In genomic region chr19:38661996-38662395, GRCh38 we compare ENCODE assay signal across 11 cellular contexts. TPM values are rescaled to one million over a fixed set of nuclear protein-coding genes. Genes with fewer than 3 reads are reported as not detected.
DNase-seq lines count a peak whose midpoint lies in the region; ATAC-seq lines count a peak whose summit lies in the region.
"Had no signal": no experiment of that assay in that cellular context is flagged by ENCODE, and none has a peak within 500 bp of the region (broad histone marks: within the 10 kb centered on the region; RNA-seq: fewer than 3 reads in every experiment).

No MANE protein-coding gene starts in this region.

- H3K4me3 ChIP-seq in HUES64 (ENCODE audit: low read length) (no peak overlapping the region), stomach smooth muscle (ENCODE audit: low read length in 2 of 2) (peak overlapping the region in 1 of 2 donors; percentile 15)

- H3K27ac ChIP-seq in HUES64 (ENCODE audit: low read depth, low read length): peak overlapping the region; percentile 4; the same call in 1 of the 2 replicates
- peak overlapping the region; percentile 52 for H3K27ac ChIP-seq in angular gyrus (ENCODE audit: low read depth, low read length)
- H3K27ac ChIP-seq in stomach smooth muscle (ENCODE audit: low read length): peak overlapping the region; percentile 31

- peaks cover 61% of the 10 kb centered on the region for H3K4me1 Mint-ChIP-seq in activated T-helper 1 cell treated with anti-CD3 and anti-CD28 coated beads, Interleukin-12 subunit alpha, Interleukin-12 subunit beta, Interleukin-2, Interleukin-4 antibody, amounts not matched to agents 30 ng/mL and 10 ng/mL and 1 ng/mL, durations not matched to agents 14 hours and 24 hours and 36 hours (ENCODE audit: low read depth)

- H3K36me3 ChIP-seq in HUES64 (ENCODE audit: insufficient read depth, low read length): peaks cover 7% of the 10 kb centered on the region; the same call in 1 of the 2 replicates
- peaks cover 0 to 4% of the 10 kb centered on the region in 2 donors for H3K36me3 ChIP-seq in stomach smooth muscle (ENCODE audit: control insufficient read depth in 2 of 2, insufficient read depth in 2 of 2, low read length in 2 of 2)

- peaks cover 83% of the 10 kb centered on the region for H3K4me1 ChIP-seq in HUES64 (ENCODE audit: insufficient read depth, low read length)
- H3K4me1 ChIP-seq in stomach smooth muscle (ENCODE audit: control insufficient read depth, insufficient read depth, low read length): peaks cover 88% of the 10 kb centered on the region

- H3K9me3 ChIP-seq in HUES64 (ENCODE audit: insufficient read depth, low read depth, low read length) (no peaks in the 10 kb centered on the region), stomach smooth muscle (ENCODE audit: control insufficient read depth in 2 of 2, low read length in 2 of 2) (no peaks in the 10 kb centered on the region)

- DNase-seq in left kidney (ENCODE audit: low read depth, low spot score) (peak; percentile 81), NCI-H82 (lab: John Stamatoyannopoulos, UW) (no peak), HCEC 1CT (no peak)
- DNase-seq in activated T-helper 1 cell treated with anti-CD3 and anti-CD28 coated beads, Interleukin-12 subunit alpha, Interleukin-12 subunit beta, Interleukin-2, Interleukin-4 antibody, amounts not matched to agents 30 ng/mL and 10 ng/mL and 1 ng/mL, durations not matched to agents 14 hours and 24 hours and 36 hours (ENCODE audit: low spot score): no peak
- DNase-seq: activated CD4-positive, alpha-beta T cell treated with anti-CD3 and anti-CD28 coated beads, Interleukin-2, amount 10 ng/mL, durations not matched to agents 24 days and 14 days; cerebellar nuclear complex had no signal

- intact Hi-C loops in activated T-helper 1 cell treated with anti-CD3 and anti-CD28 coated beads, Interleukin-12 subunit alpha, Interleukin-12 subunit beta, Interleukin-2, Interleukin-4 antibody, amounts not matched to agents 30 ng/mL and 10 ng/mL and 1 ng/mL, durations not matched to agents 14 hours and 24 hours and 36 hours (cut with micrococcal nuclease): no loop called here

- no peak for ATAC-seq in GM21381 (IDR thresholded peaks at IDR 0.05; ENCODE audit: unreplicated experiment)
- ATAC-seq: left lobe of liver had no signal

- no peak overlapping the region for H3K9ac ChIP-seq in HUES64 (ENCODE audit: low read depth, low read length)
- H3K9ac ChIP-seq in stomach smooth muscle (ENCODE audit: low read length in 2 of 2): no peak overlapping the region

- H3K4me3 Mint-ChIP-seq in activated T-helper 1 cell treated with anti-CD3 and anti-CD28 coated beads, Interleukin-12 subunit alpha, Interleukin-12 subunit beta, Interleukin-2, Interleukin-4 antibody, amounts not matched to agents 30 ng/mL and 10 ng/mL and 1 ng/mL, durations not matched to agents 14 hours and 24 hours and 36 hours: no peak overlapping the region
- H3K4me3 Mint-ChIP-seq: activated CD4-positive, alpha-beta T cell treated with anti-CD3 and anti-CD28 coated beads, Interleukin-2, amount 10 ng/mL, durations not matched to agents 24 days and 14 days had no signal

- WGBS in HUES64: 64% methylated on average over 1 of the region's 1 CpG

- no peak overlapping the region for H3K27ac Mint-ChIP-seq in activated T-helper 1 cell treated with anti-CD3 and anti-CD28 coated beads, Interleukin-12 subunit alpha, Interleukin-12 subunit beta, Interleukin-2, Interleukin-4 antibody, amounts not matched to agents 30 ng/mL and 10 ng/mL and 1 ng/mL, durations not matched to agents 14 hours and 24 hours and 36 hours
- H3K27ac Mint-ChIP-seq: activated CD4-positive, alpha-beta T cell treated with anti-CD3 and anti-CD28 coated beads, Interleukin-2, amount 10 ng/mL, durations not matched to agents 24 days and 14 days had no signal

- H3K27me3 Mint-ChIP-seq in activated T-helper 1 cell treated with anti-CD3 and anti-CD28 coated beads, Interleukin-12 subunit alpha, Interleukin-12 subunit beta, Interleukin-2, Interleukin-4 antibody, amounts not matched to agents 30 ng/mL and 10 ng/mL and 1 ng/mL, durations not matched to agents 14 hours and 24 hours and 36 hours (ENCODE audit: insufficient read depth): no peaks in the 10 kb centered on the region
- H3K27me3 Mint-ChIP-seq: activated CD4-positive, alpha-beta T cell treated with anti-CD3 and anti-CD28 coated beads, Interleukin-2, amount 10 ng/mL, durations not matched to agents 24 days and 14 days had no signal

- no peaks in the 10 kb centered on the region for H3K9me3 Mint-ChIP-seq in activated T-helper 1 cell treated with anti-CD3 and anti-CD28 coated beads, Interleukin-12 subunit alpha, Interleukin-12 subunit beta, Interleukin-2, Interleukin-4 antibody, amounts not matched to agents 30 ng/mL and 10 ng/mL and 1 ng/mL, durations not matched to agents 14 hours and 24 hours and 36 hours
- H3K9me3 Mint-ChIP-seq: activated CD4-positive, alpha-beta T cell treated with anti-CD3 and anti-CD28 coated beads, Interleukin-2, amount 10 ng/mL, durations not matched to agents 24 days and 14 days had no signal

- peaks cover 21% of the 10 kb centered on the region for H3K36me3 Mint-ChIP-seq in activated T-helper 1 cell treated with anti-CD3 and anti-CD28 coated beads, Interleukin-12 subunit alpha, Interleukin-12 subunit beta, Interleukin-2, Interleukin-4 antibody, amounts not matched to agents 30 ng/mL and 10 ng/mL and 1 ng/mL, durations not matched to agents 14 hours and 24 hours and 36 hours (ENCODE audit: low read depth)

- H3K27me3 ChIP-seq in HUES64 (ENCODE audit: insufficient read depth, low read length) (no peaks in the 10 kb centered on the region), stomach smooth muscle (ENCODE audit: control insufficient read depth in 1 of 2, insufficient read depth in 2 of 2, low read length in 2 of 2) (no peaks in the 10 kb centered on the region)

RNA-seq across cellular contexts. Expression of gene ACTN4, which starts 14.5 kb away (rescaled TPM):
- 227 TPM for polyA plus RNA-seq in HUES64 (2013, experiment 1 of 2)
- polyA plus RNA-seq in HUES64 (2013, experiment 2 of 2): 242 TPM
- 281 and 287 TPM in 2 replicates for total RNA-seq in activated T-helper 1 cell treated with anti-CD3 and anti-CD28 coated beads, Interleukin-12 subunit alpha, Interleukin-12 subunit beta, Interleukin-2, Interleukin-4 antibody, amounts not matched to agents 30 ng/mL and 10 ng/mL and 1 ng/mL, durations not matched to agents 14 hours and 24 hours and 36 hours

RNA-seq across cellular contexts. Expression of gene EIF3K, which starts 43.0 kb away (rescaled TPM):
- polyA plus RNA-seq in HUES64 (2013, experiment 1 of 2): 281 TPM
- polyA plus RNA-seq in HUES64 (2013, experiment 2 of 2): 288 TPM
- total RNA-seq in activated T-helper 1 cell treated with anti-CD3 and anti-CD28 coated beads, Interleukin-12 subunit alpha, Interleukin-12 subunit beta, Interleukin-2, Interleukin-4 antibody, amounts not matched to agents 30 ng/mL and 10 ng/mL and 1 ng/mL, durations not matched to agents 14 hours and 24 hours and 36 hours: 309 and 326 TPM in 2 replicates

RNA-seq across cellular contexts. Expression of gene MAP4K1, which starts 44.2 kb away (rescaled TPM):
- 8.3 TPM for polyA plus RNA-seq in HUES64 (2013, experiment 1 of 2)
- 2.9 TPM for polyA plus RNA-seq in HUES64 (2013, experiment 2 of 2)
- 159 and 182 TPM in 2 replicates for total RNA-seq in activated T-helper 1 cell treated with anti-CD3 and anti-CD28 coated beads, Interleukin-12 subunit alpha, Interleukin-12 subunit beta, Interleukin-2, Interleukin-4 antibody, amounts not matched to agents 30 ng/mL and 10 ng/mL and 1 ng/mL, durations not matched to agents 14 hours and 24 hours and 36 hours
